In genomic region chr3:50244813-50245212, GRCh38 we compare ENCODE assay signal across 7 cellular contexts. TPM values are rescaled to one million over a fixed set of nuclear protein-coding genes. Genes with fewer than 3 reads are reported as not detected.
DNase-seq lines count a peak whose midpoint lies in the region; ATAC-seq and TF ChIP-seq lines count a peak whose summit lies in the region.
"Not testable (repeated sequence)": the region's sequence is repeated elsewhere in the genome, so short reads cannot be mapped to it uniquely, and the experiment has no call there.
"Had no signal": no experiment of that assay in that cellular context is flagged by ENCODE, and none has a peak within 500 bp of the region (broad histone marks: within the 10 kb centered on the region; RNA-seq: fewer than 3 reads in every experiment).

No MANE protein-coding gene starts in this region.

- H3K27ac ChIP-seq in CD4-positive, alpha-beta memory T cell (ENCODE audit: low read depth, low read length): peak overlapping the region; percentile 76
- H3K27ac ChIP-seq in esophagus squamous epithelium: peak overlapping the region; percentile 87 to 97 (median 92)
- H3K27ac ChIP-seq in naive thymus-derived CD4-positive, alpha-beta T cell (ENCODE audit: low read depth, low read length): peak overlapping the region; percentile 88

- TF ChIP-seq CTCF in esophagus squamous epithelium (IDR thresholded peaks at IDR 0.05): not testable (repeated sequence)

- 69 to 76% methylated on average over 5 to 6 of the region's 6 CpGs for WGBS in esophagus squamous epithelium, 2 donors

- intact Hi-C loops in CD4-positive, alpha-beta memory T cell (cut with micrococcal nuclease); esophagus squamous epithelium (cut with DNase I); naive thymus-derived CD4-positive, alpha-beta T cell (cut with micrococcal nuclease): not testable (repeated sequence)

- not testable (repeated sequence) for H3K27me3 Mint-ChIP-seq in CD4-positive, alpha-beta memory T cell; T-cell; activated naive CD8-positive, alpha-beta T cell treated with anti-CD3 and anti-CD28 coated beads, Interleukin-2, amount 10 ng/mL, durations not matched to agents 7 days and 5 days; naive thymus-derived CD4-positive, alpha-beta T cell; stimulated activated naive CD8-positive, alpha-beta T cell treated with anti-CD3 and anti-CD28 coated beads, Interleukin-15, amount 100 ng/mL, for 72 hours

- H3K4me3 Mint-ChIP-seq in CD4-positive, alpha-beta memory T cell: peak overlapping the region in 5 of 8 donors; percentile 13 to 79 (median 62)
- peak overlapping the region in 2 of 3 donors; percentile 37 to 78 for H3K4me3 Mint-ChIP-seq in T-cell
- peak overlapping the region; percentile 86 for H3K4me3 Mint-ChIP-seq in activated naive CD8-positive, alpha-beta T cell treated with anti-CD3 and anti-CD28 coated beads, Interleukin-2, amount 10 ng/mL, durations not matched to agents 7 days and 5 days
- peak overlapping the region in 8 of 10 donors; percentile 18 to 89 (median 74) for H3K4me3 Mint-ChIP-seq in naive thymus-derived CD4-positive, alpha-beta T cell
- peak overlapping the region; percentile 86 to 91 for H3K4me3 Mint-ChIP-seq in stimulated activated naive CD8-positive, alpha-beta T cell treated with anti-CD3 and anti-CD28 coated beads, Interleukin-15, amount 100 ng/mL, for 72 hours

- H3K27ac Mint-ChIP-seq in CD4-positive, alpha-beta memory T cell: peak overlapping the region in 6 of 7 donors; percentile 72 to 97 (median 92)
- peak overlapping the region; percentile 88 to 93 for H3K27ac Mint-ChIP-seq in T-cell
- H3K27ac Mint-ChIP-seq in activated naive CD8-positive, alpha-beta T cell treated with anti-CD3 and anti-CD28 coated beads, Interleukin-2, amount 10 ng/mL, durations not matched to agents 7 days and 5 days: peak overlapping the region; percentile 85
- peak overlapping the region; percentile 42 to 96 (median 82) for H3K27ac Mint-ChIP-seq in naive thymus-derived CD4-positive, alpha-beta T cell
- H3K27ac Mint-ChIP-seq in stimulated activated naive CD8-positive, alpha-beta T cell treated with anti-CD3 and anti-CD28 coated beads, Interleukin-15, amount 100 ng/mL, for 72 hours: peak overlapping the region; percentile 40 to 59

- H3K27me3 ChIP-seq in CD4-positive, alpha-beta memory T cell (ENCODE audit: insufficient read depth, low read length); esophagus squamous epithelium; naive thymus-derived CD4-positive, alpha-beta T cell (ENCODE audit: control insufficient read depth in 2 of 2, insufficient read depth in 2 of 2, low read length in 2 of 2): not testable (repeated sequence)

- peaks cover 43 to 88% (median 68%) of the 10 kb centered on the region in 4 donors for H3K4me1 Mint-ChIP-seq in CD4-positive, alpha-beta memory T cell
- peaks cover 85 to 88% (median 86%) of the 10 kb centered on the region in 3 donors for H3K4me1 Mint-ChIP-seq in T-cell
- peaks cover 55% of the 10 kb centered on the region for H3K4me1 Mint-ChIP-seq in activated naive CD8-positive, alpha-beta T cell treated with anti-CD3 and anti-CD28 coated beads, Interleukin-2, amount 10 ng/mL, durations not matched to agents 7 days and 5 days
- H3K4me1 Mint-ChIP-seq in naive thymus-derived CD4-positive, alpha-beta T cell: peaks cover 53 to 88% (median 73%) of the 10 kb centered on the region in 7 donors
- H3K4me1 Mint-ChIP-seq in stimulated activated naive CD8-positive, alpha-beta T cell treated with anti-CD3 and anti-CD28 coated beads, Interleukin-15, amount 100 ng/mL, for 72 hours: peaks cover 96% of the 10 kb centered on the region

- H3K4me3 ChIP-seq in CD4-positive, alpha-beta memory T cell (ENCODE audit: low read length in 2 of 2); esophagus squamous epithelium; naive thymus-derived CD4-positive, alpha-beta T cell (ENCODE audit: low read length): not testable (repeated sequence)

- TF ChIP-seq POLR2A in esophagus squamous epithelium (IDR thresholded peaks at IDR 0.05): not testable (repeated sequence)

- ATAC-seq in T-cell (replicated peaks in 1 of 4); activated naive CD8-positive, alpha-beta T cell treated with anti-CD3 and anti-CD28 coated beads, Interleukin-2, amount 10 ng/mL, durations not matched to agents 7 days and 5 days (ENCODE audit: low read depth); naive thymus-derived CD4-positive, alpha-beta T cell; stimulated activated naive CD8-positive, alpha-beta T cell treated with anti-CD3 and anti-CD28 coated beads, Interleukin-15, amount 100 ng/mL, for 72 hours: not testable (repeated sequence)

- H3K4me1 ChIP-seq in CD4-positive, alpha-beta memory T cell (ENCODE audit: insufficient read depth, low read length): peaks cover 96% of the 10 kb centered on the region
- H3K4me1 ChIP-seq in esophagus squamous epithelium: peaks cover 77 to 100% (median 98%) of the 10 kb centered on the region in 3 donors
- peaks cover 67 to 88% of the 10 kb centered on the region in 2 donors for H3K4me1 ChIP-seq in naive thymus-derived CD4-positive, alpha-beta T cell (ENCODE audit: control insufficient read depth in 2 of 2, insufficient read depth in 2 of 2, low read length in 2 of 2)

- peaks cover 12% of the 10 kb centered on the region for H3K36me3 ChIP-seq in CD4-positive, alpha-beta memory T cell (ENCODE audit: insufficient read depth, low read length)
- H3K36me3 ChIP-seq in esophagus squamous epithelium: not testable (repeated sequence)
- peaks cover 0 to 33% (median 0%) of the 10 kb centered on the region in 3 experiments for H3K36me3 ChIP-seq in naive thymus-derived CD4-positive, alpha-beta T cell (ENCODE audit: control insufficient read depth in 2 of 3, insufficient read depth in 3 of 3, low read length in 3 of 3)

- POLR2A ChIA-PET in CD4-positive, alpha-beta memory T cell (lab: Charles Lee; ENCODE audit: partially characterized antibody): interaction anchor here (1.0 to 11.2 kb wide), 4 partner anchors 8 to 55 kb away, joined by 3 to 150 read pairs (median 38); partner anchors contain the start of genes GNAI2, HYAL3 and NAA80
- POLR2A ChIA-PET in T-cell (lab: Charles Lee): not testable (repeated sequence)
- POLR2A ChIA-PET in activated naive CD8-positive, alpha-beta T cell treated with anti-CD3 and anti-CD28 coated beads, Interleukin-2, amount 10 ng/mL, durations not matched to agents 7 days and 5 days (lab: Charles Lee): interaction anchor here (0.5 to 5.1 kb wide), 4 partner anchors 16 to 66 kb away, joined by 3 to 47 read pairs (median 3); no protein-coding TSS in a partner anchor
- POLR2A ChIA-PET in naive thymus-derived CD4-positive, alpha-beta T cell (lab: Charles Lee): interaction anchor here (15.6 kb wide), 1 partner anchor 13 kb away, joined by 253 read pairs; the partner anchor contains the start of gene GNAI2

- CTCF ChIA-PET in CD4-positive, alpha-beta memory T cell (lab: Charles Lee; ENCODE audit: partially characterized antibody): interaction anchor here (4.1 to 10.2 kb wide), 3 partner anchors 8 to 51 kb away, joined by 29 to 127 read pairs (median 65); partner anchors contain the start of gene GNAI2
- CTCF ChIA-PET in T-cell (lab: Charles Lee): interaction anchor here in 1 of 2 donors (2.2 kb wide), 1 partner anchor 15 kb away, joined by 5 read pairs; no protein-coding TSS in a partner anchor
- CTCF ChIA-PET in naive thymus-derived CD4-positive, alpha-beta T cell (lab: Charles Lee): interaction anchor here (0.7 to 9.5 kb wide), 2 partner anchors 14 to 1456 kb away, joined by 7 to 211 read pairs; partner anchors contain the start of gene GNAI2

- H3K36me3 Mint-ChIP-seq in CD4-positive, alpha-beta memory T cell: peaks cover 0 to 34% of the 10 kb centered on the region in 2 donors
- H3K36me3 Mint-ChIP-seq in T-cell; naive thymus-derived CD4-positive, alpha-beta T cell: not testable (repeated sequence)
- H3K36me3 Mint-ChIP-seq in activated naive CD8-positive, alpha-beta T cell treated with anti-CD3 and anti-CD28 coated beads, Interleukin-2, amount 10 ng/mL, durations not matched to agents 7 days and 5 days: peaks cover 10% of the 10 kb centered on the region

- not testable (repeated sequence) for H3K9me3 ChIP-seq in CD4-positive, alpha-beta memory T cell (ENCODE audit: control insufficient read depth in 1 of 2, low read length in 2 of 2); esophagus squamous epithelium; naive thymus-derived CD4-positive, alpha-beta T cell (ENCODE audit: control insufficient read depth in 2 of 3, low read length in 3 of 3)

- not testable (repeated sequence) for H3K9me3 Mint-ChIP-seq in CD4-positive, alpha-beta memory T cell; T-cell; activated naive CD8-positive, alpha-beta T cell treated with anti-CD3 and anti-CD28 coated beads, Interleukin-2, amount 10 ng/mL, durations not matched to agents 7 days and 5 days; naive thymus-derived CD4-positive, alpha-beta T cell; stimulated activated naive CD8-positive, alpha-beta T cell treated with anti-CD3 and anti-CD28 coated beads, Interleukin-15, amount 100 ng/mL, for 72 hours

- not testable (repeated sequence) for DNase-seq in CD4-positive, alpha-beta memory T cell; T-cell; activated naive CD8-positive, alpha-beta T cell treated with anti-CD3 and anti-CD28 coated beads, Interleukin-2, amount 10 ng/mL, durations not matched to agents 7 days and 5 days; esophagus squamous epithelium (lab: John Stamatoyannopoulos, UW); naive thymus-derived CD4-positive, alpha-beta T cell; stimulated activated naive CD8-positive, alpha-beta T cell treated with anti-CD3 and anti-CD28 coated beads, Interleukin-15, amount 100 ng/mL, for 72 hours

RNA-seq across cellular contexts. Expression of gene GNAI2, which starts 8.8 kb away (rescaled TPM):
- total RNA-seq in CD4-positive, alpha-beta memory T cell: 100 to 1,000 TPM; 292 to 300 TPM
- polyA plus RNA-seq in CD4-positive, alpha-beta memory T cell: 100 to 1,000 TPM; 532 to 615 TPM
- total RNA-seq in T-cell: 100 to 1,000 TPM; 257 to 313 (median 287) TPM
- total RNA-seq in activated naive CD8-positive, alpha-beta T cell treated with anti-CD3 and anti-CD28 coated beads, Interleukin-2, amount 10 ng/mL, durations not matched to agents 7 days and 5 days: 100 to 1,000 TPM; 435 to 448 TPM
- total RNA-seq in esophagus squamous epithelium: 100 to 1,000 TPM in 2 of 4 donors, 10 to 100 TPM in 2; 39.8 to 122 (median 76.5) TPM
- 100 to 1,000 TPM; 225 to 442 (median 282) TPM for total RNA-seq in naive thymus-derived CD4-positive, alpha-beta T cell
- polyA plus RNA-seq in naive thymus-derived CD4-positive, alpha-beta T cell: 100 to 1,000 TPM; 443 to 527 TPM

RNA-seq across cellular contexts. Expression of gene SEMA3B, which starts 24.1 kb away (rescaled TPM):
- total RNA-seq in CD4-positive, alpha-beta memory T cell: under 1 TPM; 0.50 to 0.87 TPM
- polyA plus RNA-seq in CD4-positive, alpha-beta memory T cell: not detected
- 1 to 10 TPM in 3 of 5 donors, under 1 TPM in 2; 0.33 to 2.5 (median 1.5) TPM for total RNA-seq in T-cell
- total RNA-seq in activated naive CD8-positive, alpha-beta T cell treated with anti-CD3 and anti-CD28 coated beads, Interleukin-2, amount 10 ng/mL, durations not matched to agents 7 days and 5 days: 1 to 10 TPM in 1 of 2 experiments, under 1 TPM in 1; 0.36 to 1.0 TPM
- 1 to 10 TPM in 3 of 4 donors, under 1 TPM in 1; 0.70 to 8.2 (median 2.4) TPM for total RNA-seq in esophagus squamous epithelium
- total RNA-seq in naive thymus-derived CD4-positive, alpha-beta T cell: 1 to 10 TPM in 3 of 5 experiments, under 1 TPM in 2; 0.73 to 3.7 (median 1.4) TPM
- not detected for polyA plus RNA-seq in naive thymus-derived CD4-positive, alpha-beta T cell

RNA-seq across cellular contexts. Expression of gene LSMEM2, which starts 34.1 kb away (rescaled TPM):
- not detected for total RNA-seq in CD4-positive, alpha-beta memory T cell
- polyA plus RNA-seq in CD4-positive, alpha-beta memory T cell: under 1 TPM in 1 of 2 donors, not detected in 1; 0.20 TPM
- total RNA-seq in T-cell (not detected), esophagus squamous epithelium (not detected)
- not detected for total RNA-seq in activated naive CD8-positive, alpha-beta T cell treated with anti-CD3 and anti-CD28 coated beads, Interleukin-2, amount 10 ng/mL, durations not matched to agents 7 days and 5 days
- not detected for total RNA-seq in naive thymus-derived CD4-positive, alpha-beta T cell
- under 1 TPM in 1 of 2 donors, not detected in 1; 0.15 TPM for polyA plus RNA-seq in naive thymus-derived CD4-positive, alpha-beta T cell
- polyA plus RNA-seq: AG04450 had no signal

RNA-seq across cellular contexts. Expression of gene SLC38A3, which starts 39.7 kb away (rescaled TPM):
- not detected for total RNA-seq in CD4-positive, alpha-beta memory T cell
- polyA plus RNA-seq in CD4-positive, alpha-beta memory T cell: not detected
- under 1 TPM in 4 of 5 donors, not detected in 1; 0.29 to 0.98 (median 0.44) TPM for total RNA-seq in T-cell
- total RNA-seq in activated naive CD8-positive, alpha-beta T cell treated with anti-CD3 and anti-CD28 coated beads, Interleukin-2, amount 10 ng/mL, durations not matched to agents 7 days and 5 days: not detected
- total RNA-seq in esophagus squamous epithelium: not detected
- total RNA-seq in naive thymus-derived CD4-positive, alpha-beta T cell: 1 to 10 TPM in 1 of 5 experiments, not detected in 4; 1.8 TPM
- not detected for polyA plus RNA-seq in naive thymus-derived CD4-positive, alpha-beta T cell

RNA-seq across cellular contexts. Expression of gene IFRD2, which starts 47.4 kb away (rescaled TPM):
- total RNA-seq in CD4-positive, alpha-beta memory T cell: 10 to 100 TPM; 58.6 to 65.3 TPM
- 10 to 100 TPM; 62.0 to 84.7 TPM for polyA plus RNA-seq in CD4-positive, alpha-beta memory T cell
- total RNA-seq in T-cell (10 to 100 TPM; 50.0 to 91.2 (median 75.9) TPM), esophagus squamous epithelium (100 to 1,000 TPM in 1 of 4 donors, 10 to 100 TPM in 3; 49.0 to 100 (median 72.9) TPM)
- 10 to 100 TPM; 50.0 to 59.0 TPM for total RNA-seq in activated naive CD8-positive, alpha-beta T cell treated with anti-CD3 and anti-CD28 coated beads, Interleukin-2, amount 10 ng/mL, durations not matched to agents 7 days and 5 days
- 10 to 100 TPM; 53.7 to 85.1 (median 64.7) TPM for total RNA-seq in naive thymus-derived CD4-positive, alpha-beta T cell
- polyA plus RNA-seq in naive thymus-derived CD4-positive, alpha-beta T cell: 10 to 100 TPM; 57.2 to 69.7 TPM
